Comparison of ENCODE assay signal across 15 cellular contexts in genomic region chr1:47679301-47679751, GRCh38.
DNase-seq lines count a peak whose midpoint lies in the region; ATAC-seq and TF ChIP-seq lines count a peak whose summit lies in the region.
"Had no signal": no experiment of that assay in that cellular context is flagged by ENCODE, and none has a peak within 500 bp of the region (broad histone marks: within the 10 kb centered on the region; RNA-seq: fewer than 3 reads in every experiment).

No MANE protein-coding gene starts in this region.

- H3K27ac ChIP-seq in Karpas-422 (ENCODE audit: low read length) (peak overlapping the region; percentile 97), uterus (no peak overlapping the region)
- H3K27ac ChIP-seq: PC-9, suprapubic skin had no signal

- peaks cover 76% of the 10 kb centered on the region for H3K4me1 ChIP-seq in Karpas-422 (ENCODE audit: low read length)
- H3K4me1 ChIP-seq in uterus, result no peaks in the 10 kb centered on the region
- H3K4me1 ChIP-seq: suprapubic skin had no signal

- H3K27me3 ChIP-seq in Karpas-422 (ENCODE audit: low read length) (no peaks in the 10 kb centered on the region), uterus (no peaks in the 10 kb centered on the region)

- TF ChIP-seq POLR2A in uterus (IDR thresholded peaks at IDR 0.05), result no peak

- H3K79me2 ChIP-seq in Karpas-422 (ENCODE audit: low read length), result 0 out of 2 replicates have a peak, but pooled peaks cover 2% of the 10 kb centered on the region

- no peak overlapping the region for H2AFZ ChIP-seq in Karpas-422 (ENCODE audit: low read length)
- H2AFZ ChIP-seq: PC-9 had no signal

- no peaks in the 10 kb centered on the region for H3K9me2 ChIP-seq in Karpas-422 (replicated peaks; ENCODE audit: insufficient read depth, low read length)

- peak; percentile 46 for DNase-seq in Ammon's horn (ENCODE audit: low spot score)
- peak; percentile 89 for DNase-seq in Karpas-422
- DNase-seq in cardiac fibroblast (ENCODE audit: low read depth in 2 of 2), result peak; percentile 17 to 26
- peak; percentile 77 for DNase-seq in mesenteric fat pad (ENCODE audit: low spot score)
- DNase-seq in NAMALWA (ENCODE audit: low spot score), result no peak
- DNase-seq in uterus, result no peak
- no peak for DNase-seq in DMS 273 (lab: John Stamatoyannopoulos, UW; ENCODE audit: unreplicated experiment)
- DNase-seq: activated CD4-positive, alpha-beta T cell treated with anti-CD3 and anti-CD28 coated beads for 36 hours; activated T-cell treated with anti-CD3 and anti-CD28 coated beads, Interleukin-2, amount 50 U/mL, for 48 hours; AML-193; DND-41; NCI-H446; PC-9 had no signal

- ATAC-seq in HG03196 (IDR thresholded peaks at IDR 0.05; ENCODE audit: unreplicated experiment), result no peak
- ATAC-seq: activated CD4-positive, alpha-beta T cell treated with anti-CD3 and anti-CD28 coated beads for 36 hours had no signal

- H3K4me3 ChIP-seq in Karpas-422 (ENCODE audit: low read length) (peak overlapping the region; percentile 26; the same call in 1 of the 2 replicates), cardiac fibroblast (replicated peaks in 1 of 2; ENCODE audit: low read depth in 2 of 2, low read length in 2 of 2) (no peak overlapping the region), uterus (no peak overlapping the region)
- H3K4me3 ChIP-seq: PC-9, suprapubic skin had no signal

- no peaks in the 10 kb centered on the region for H3K9me3 ChIP-seq in Karpas-422 (ENCODE audit: low read length)
- no peaks in the 10 kb centered on the region for H3K9me3 ChIP-seq in uterus
- H3K9me3 ChIP-seq: suprapubic skin had no signal

- H4K20me1 ChIP-seq in Karpas-422 (ENCODE audit: insufficient read depth, low read depth, low read length), result no peaks in the 10 kb centered on the region

- TF ChIP-seq CTCF in cardiac fibroblast (IDR thresholded peaks at IDR 0.05; ENCODE audit: low read depth, low read length) (no peak), uterus (IDR thresholded peaks at IDR 0.05) (no peak)

- peak overlapping the region; percentile 58 for H3K4me2 ChIP-seq in Karpas-422 (ENCODE audit: low read depth, low read length, poor library complexity, severe bottlenecking)
- H3K4me2 ChIP-seq: PC-9 had no signal

- intact Hi-C loops in uterus (cut with DNase I; ENCODE audit: low total_unique reads), result no loop called here

- peak overlapping the region; percentile 34 for H3K9ac ChIP-seq in Karpas-422 (ENCODE audit: low read length)

- H3K36me3 ChIP-seq in Karpas-422 (ENCODE audit: insufficient read depth, low read length), result peaks cover 2% of the 10 kb centered on the region
- no peaks in the 10 kb centered on the region for H3K36me3 ChIP-seq in uterus
- H3K36me3 ChIP-seq: suprapubic skin had no signal

Comparison
In these comparisons a context has a peak if more than half of its experiments do, and no peak if none do; other contexts are left out.
1. DNase-seq: peak in Ammon's horn (single experiment), Karpas-422 (single experiment), cardiac fibroblast (2 of 2) and mesenteric fat pad (single experiment); none in NAMALWA (single experiment), uterus (0 of 2) and DMS 273 (single experiment).